Comparison of ENCODE assay signal across 8 cellular contexts in the genomic region with DNA sequence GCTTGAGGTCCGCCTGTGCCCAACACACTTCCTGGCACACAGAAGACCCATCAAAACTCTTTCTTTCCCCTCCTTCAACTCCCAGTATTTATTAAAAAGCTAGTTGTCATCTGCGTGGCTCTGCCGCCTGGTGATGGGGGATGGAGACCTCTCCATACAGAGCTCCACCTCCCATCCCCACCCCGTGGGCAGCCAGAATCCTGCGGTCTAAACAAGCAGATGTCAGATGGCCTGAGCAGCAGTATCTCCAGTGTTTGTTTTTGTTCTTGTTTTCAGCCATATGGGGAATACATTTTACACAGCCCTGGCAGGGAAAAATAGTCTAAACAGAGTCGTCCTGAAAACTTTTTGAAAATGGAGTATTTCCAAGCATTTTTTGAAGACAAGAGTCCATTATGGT.
DNase-seq lines count a peak whose midpoint lies in the region; ATAC-seq and TF ChIP-seq lines count a peak whose summit lies in the region.

No MANE protein-coding gene starts in this region.

- H3K4me3 ChIP-seq in colonic mucosa (no peak overlapping the region), mucosa of descending colon (no peak overlapping the region)

- intact Hi-C loops in colonic mucosa (cut with DNase I) = no loop called here
- intact Hi-C loops in mucosa of descending colon (cut with DNase I, micrococcal nuclease) = no loop called here

- TF ChIP-seq CTCF in colonic mucosa (IDR thresholded peaks at IDR 0.05) (no peak), mucosa of descending colon (IDR thresholded peaks at IDR 0.05) (no peak)

- no peaks in the 10 kb centered on the region for H3K9me3 ChIP-seq in colonic mucosa
- H3K9me3 ChIP-seq in mucosa of descending colon = no peaks in the 10 kb centered on the region

- H3K27me3 ChIP-seq in colonic mucosa = no peaks in the 10 kb centered on the region

- ATAC-seq in mucosa of descending colon = peak; percentile 45
- ATAC-seq in HG02642 (IDR thresholded peaks at IDR 0.05; ENCODE audit: poor library complexity, unreplicated experiment) = no peak
- ATAC-seq in HG02571 (IDR thresholded peaks at IDR 0.05; ENCODE audit: unreplicated experiment) = no peak

- peak overlapping the region; percentile 95 for H3K27ac ChIP-seq in colonic mucosa

- peak overlapping the region in 1 of 2 donors; percentile 56 for H3K9ac ChIP-seq in colonic mucosa (ENCODE audit: low read depth in 2 of 2, low read length in 2 of 2)

- H3K4me1 ChIP-seq in colonic mucosa = peaks cover 32% of the 10 kb centered on the region
- H3K4me1 ChIP-seq in mucosa of descending colon (ENCODE audit: low read depth) = peaks cover 41% of the 10 kb centered on the region

- DNase-seq in AG20443 (ENCODE audit: low spot score) (peak; percentile 82), NCI-H187 (lab: John Stamatoyannopoulos, UW) (peak; percentile 72 to 84), colonic mucosa (peak; percentile 56), mucosa of descending colon (peak; percentile 63 to 75 (median 66)), NOMO-1 treated with DMSO at 0.1 percent for 48 hours (lab: John Stamatoyannopoulos, UW; ENCODE audit: unreplicated experiment) (no peak), T-helper 1 cell (no peak)

- H3K36me3 ChIP-seq in colonic mucosa (no peaks in the 10 kb centered on the region), mucosa of descending colon (ENCODE audit: low read depth) (no peaks in the 10 kb centered on the region)

Comparison
In these comparisons a context has a peak if more than half of its experiments do, and no peak if none do; other contexts are left out.
1. DNase-seq: peak in AG20443 (single experiment), NCI-H187 (2 of 2), colonic mucosa (single experiment) and mucosa of descending colon (3 of 3); none in NOMO-1 treated with DMSO at 0.1 percent for 48 hours (single experiment) and T-helper 1 cell (0 of 5).